In the genomic region with DNA sequence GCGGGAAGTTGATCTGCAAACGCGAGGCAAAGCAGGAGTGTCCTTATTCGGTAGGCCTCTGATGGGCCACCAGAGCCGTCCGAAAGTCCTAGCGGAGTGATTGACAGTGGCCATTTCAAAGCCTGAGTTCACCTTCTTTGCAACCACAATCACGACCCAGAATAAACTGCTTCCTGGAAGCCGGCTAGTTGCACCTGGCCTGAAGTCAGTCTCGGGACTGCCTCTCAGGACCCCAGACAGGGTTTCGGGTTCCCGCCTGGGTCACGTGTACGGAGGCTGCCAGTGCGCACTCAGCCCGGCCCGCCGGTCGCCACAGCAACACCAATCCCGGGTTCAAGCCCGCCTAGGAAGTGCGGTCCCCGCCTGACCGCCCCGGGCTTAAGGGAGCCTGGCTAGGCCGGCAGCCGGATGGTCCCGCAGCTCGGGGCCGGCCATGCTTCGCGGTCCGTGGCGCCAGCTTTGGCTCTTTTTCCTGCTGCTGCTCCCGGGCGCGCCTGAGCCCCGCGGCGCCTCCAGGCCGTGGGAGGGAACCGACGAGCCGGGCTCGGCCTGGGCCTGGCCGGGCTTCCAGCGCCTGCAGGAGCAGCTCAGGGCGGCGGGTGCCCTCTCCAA, we compare ENCODE assay signal across 1 cellular context.
TF ChIP-seq lines count a peak whose summit lies in the region.

A gene with protein sequence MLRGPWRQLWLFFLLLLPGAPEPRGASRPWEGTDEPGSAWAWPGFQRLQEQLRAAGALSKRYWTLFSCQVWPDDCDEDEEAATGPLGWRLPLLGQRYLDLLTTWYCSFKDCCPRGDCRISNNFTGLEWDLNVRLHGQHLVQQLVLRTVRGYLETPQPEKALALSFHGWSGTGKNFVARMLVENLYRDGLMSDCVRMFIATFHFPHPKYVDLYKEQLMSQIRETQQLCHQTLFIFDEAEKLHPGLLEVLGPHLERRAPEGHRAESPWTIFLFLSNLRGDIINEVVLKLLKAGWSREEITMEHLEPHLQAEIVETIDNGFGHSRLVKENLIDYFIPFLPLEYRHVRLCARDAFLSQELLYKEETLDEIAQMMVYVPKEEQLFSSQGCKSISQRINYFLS (plus strand): TSS at position 375 of the 612 bp plus-strand sequence. CDS start 59 bp downstream, at position 434.

TF ChIP-seq in K562, 482 proteins besides CTCF, POLR2A, EP300 and RAD21 (continued from another document and continues in another):
- TF ChIP-seq, protein P1, sequence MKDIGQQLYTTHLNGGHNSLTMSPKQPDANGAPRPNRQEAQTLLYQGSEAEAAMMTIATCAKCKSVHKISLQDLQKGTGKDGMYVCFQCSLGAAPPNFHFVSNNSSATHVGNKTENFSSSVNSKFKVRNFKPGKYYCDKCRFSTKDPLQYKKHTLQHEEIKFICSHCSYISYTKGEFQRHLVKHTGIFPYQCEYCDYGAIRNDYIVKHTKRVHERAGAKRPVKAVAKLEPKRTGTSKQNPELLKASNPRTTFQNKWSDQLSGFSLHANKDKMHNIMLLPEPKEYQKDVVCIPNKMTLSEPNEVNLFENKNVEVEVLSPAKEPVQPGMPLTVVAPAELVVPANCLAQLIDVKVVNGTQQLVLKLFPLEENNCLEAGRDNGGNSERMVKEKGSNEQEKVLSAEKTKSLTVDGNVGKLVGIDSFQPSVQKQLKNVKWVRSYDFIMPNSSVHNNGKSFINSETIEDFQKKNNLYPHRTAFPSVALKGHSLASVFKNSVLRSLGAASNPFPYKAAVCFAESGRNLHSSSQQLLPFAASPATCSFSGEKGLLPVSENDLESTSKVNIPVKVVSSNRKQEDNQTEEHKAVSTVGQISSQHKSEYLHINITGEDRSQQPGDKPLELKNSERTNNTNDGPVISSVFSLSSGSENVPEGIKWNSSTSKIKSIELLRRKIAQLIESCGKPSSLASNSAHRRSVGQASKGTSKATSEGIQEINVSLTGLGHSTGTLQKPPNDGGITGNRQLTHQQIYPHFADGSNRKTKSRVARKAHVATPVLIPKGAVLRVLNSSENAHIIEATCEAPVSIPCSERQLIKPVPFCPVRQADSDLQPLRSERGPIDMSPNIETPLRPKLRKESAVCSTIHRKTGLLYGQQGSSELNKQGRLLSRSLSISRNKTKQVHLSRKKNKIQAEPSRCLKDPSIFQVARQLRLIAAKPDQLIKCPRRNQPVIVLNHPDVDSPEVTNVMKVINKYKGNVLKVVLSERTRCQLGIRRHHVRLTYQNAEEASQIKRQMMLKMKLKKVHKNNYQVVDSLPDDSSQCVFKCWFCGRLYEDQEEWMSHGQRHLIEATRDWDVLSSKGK (CRISPR knock-in tag; IDR thresholded peaks at IDR 0.05): no peak
- no peak for TF ChIP-seq KLF10 (CRISPR knock-in tag; IDR thresholded peaks at IDR 0.05)
- TF ChIP-seq ZNF232 (CRISPR knock-in tag; IDR thresholded peaks at IDR 0.05): 0 out of 2 replicates have a peak, but pooled peaks have one; percentile 89
- TF ChIP-seq CEBPB (tag; IDR thresholded peaks at IDR 0.05): no peak
- TF ChIP-seq TSC22D4 (tag; IDR thresholded peaks at IDR 0.05): no peak
- no peak for TF ChIP-seq HNRNPUL1 (IDR thresholded peaks at IDR 0.05; ENCODE audit: low read length)
- TF ChIP-seq BACH1 (tag; IDR thresholded peaks at IDR 0.05): no peak
- TF ChIP-seq, protein P2, sequence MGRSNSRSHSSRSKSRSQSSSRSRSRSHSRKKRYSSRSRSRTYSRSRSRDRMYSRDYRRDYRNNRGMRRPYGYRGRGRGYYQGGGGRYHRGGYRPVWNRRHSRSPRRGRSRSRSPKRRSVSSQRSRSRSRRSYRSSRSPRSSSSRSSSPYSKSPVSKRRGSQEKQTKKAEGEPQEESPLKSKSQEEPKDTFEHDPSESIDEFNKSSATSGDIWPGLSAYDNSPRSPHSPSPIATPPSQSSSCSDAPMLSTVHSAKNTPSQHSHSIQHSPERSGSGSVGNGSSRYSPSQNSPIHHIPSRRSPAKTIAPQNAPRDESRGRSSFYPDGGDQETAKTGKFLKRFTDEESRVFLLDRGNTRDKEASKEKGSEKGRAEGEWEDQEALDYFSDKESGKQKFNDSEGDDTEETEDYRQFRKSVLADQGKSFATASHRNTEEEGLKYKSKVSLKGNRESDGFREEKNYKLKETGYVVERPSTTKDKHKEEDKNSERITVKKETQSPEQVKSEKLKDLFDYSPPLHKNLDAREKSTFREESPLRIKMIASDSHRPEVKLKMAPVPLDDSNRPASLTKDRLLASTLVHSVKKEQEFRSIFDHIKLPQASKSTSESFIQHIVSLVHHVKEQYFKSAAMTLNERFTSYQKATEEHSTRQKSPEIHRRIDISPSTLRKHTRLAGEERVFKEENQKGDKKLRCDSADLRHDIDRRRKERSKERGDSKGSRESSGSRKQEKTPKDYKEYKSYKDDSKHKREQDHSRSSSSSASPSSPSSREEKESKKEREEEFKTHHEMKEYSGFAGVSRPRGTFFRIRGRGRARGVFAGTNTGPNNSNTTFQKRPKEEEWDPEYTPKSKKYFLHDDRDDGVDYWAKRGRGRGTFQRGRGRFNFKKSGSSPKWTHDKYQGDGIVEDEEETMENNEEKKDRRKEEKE (IDR thresholded peaks at IDR 0.05; ENCODE audit: borderline replicate concordance in 1 of 2, control insufficient read depth in 1 of 2, low read depth in 2 of 2, low read length in 1 of 2): no peak
- TF ChIP-seq ZNF253 (CRISPR knock-in tag; conservative IDR thresholded peaks at IDR 0.05): no peak
- TF ChIP-seq, protein P3, sequence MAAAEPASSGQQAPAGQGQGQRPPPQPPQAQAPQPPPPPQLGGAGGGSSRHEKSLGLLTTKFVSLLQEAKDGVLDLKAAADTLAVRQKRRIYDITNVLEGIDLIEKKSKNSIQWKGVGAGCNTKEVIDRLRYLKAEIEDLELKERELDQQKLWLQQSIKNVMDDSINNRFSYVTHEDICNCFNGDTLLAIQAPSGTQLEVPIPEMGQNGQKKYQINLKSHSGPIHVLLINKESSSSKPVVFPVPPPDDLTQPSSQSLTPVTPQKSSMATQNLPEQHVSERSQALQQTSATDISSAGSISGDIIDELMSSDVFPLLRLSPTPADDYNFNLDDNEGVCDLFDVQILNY (CRISPR knock-in tag; IDR thresholded peaks at IDR 0.05): peak; percentile 97
- TF ChIP-seq ZNF165 (CRISPR knock-in tag; IDR thresholded peaks at IDR 0.05; ENCODE audit: borderline replicate concordance): no peak
- TF ChIP-seq PRPF4 (IDR thresholded peaks at IDR 0.05; ENCODE audit: insufficient read depth, low read depth, low read length, poor library complexity, severe bottlenecking): no peak
- TF ChIP-seq, protein P4, sequence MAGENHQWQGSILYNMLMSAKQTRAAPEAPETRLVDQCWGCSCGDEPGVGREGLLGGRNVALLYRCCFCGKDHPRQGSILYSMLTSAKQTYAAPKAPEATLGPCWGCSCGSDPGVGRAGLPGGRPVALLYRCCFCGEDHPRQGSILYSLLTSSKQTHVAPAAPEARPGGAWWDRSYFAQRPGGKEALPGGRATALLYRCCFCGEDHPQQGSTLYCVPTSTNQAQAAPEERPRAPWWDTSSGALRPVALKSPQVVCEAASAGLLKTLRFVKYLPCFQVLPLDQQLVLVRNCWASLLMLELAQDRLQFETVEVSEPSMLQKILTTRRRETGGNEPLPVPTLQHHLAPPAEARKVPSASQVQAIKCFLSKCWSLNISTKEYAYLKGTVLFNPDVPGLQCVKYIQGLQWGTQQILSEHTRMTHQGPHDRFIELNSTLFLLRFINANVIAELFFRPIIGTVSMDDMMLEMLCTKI (IDR thresholded peaks at IDR 0.05; ENCODE audit: partially characterized antibody): no peak
- TF ChIP-seq, protein P5, sequence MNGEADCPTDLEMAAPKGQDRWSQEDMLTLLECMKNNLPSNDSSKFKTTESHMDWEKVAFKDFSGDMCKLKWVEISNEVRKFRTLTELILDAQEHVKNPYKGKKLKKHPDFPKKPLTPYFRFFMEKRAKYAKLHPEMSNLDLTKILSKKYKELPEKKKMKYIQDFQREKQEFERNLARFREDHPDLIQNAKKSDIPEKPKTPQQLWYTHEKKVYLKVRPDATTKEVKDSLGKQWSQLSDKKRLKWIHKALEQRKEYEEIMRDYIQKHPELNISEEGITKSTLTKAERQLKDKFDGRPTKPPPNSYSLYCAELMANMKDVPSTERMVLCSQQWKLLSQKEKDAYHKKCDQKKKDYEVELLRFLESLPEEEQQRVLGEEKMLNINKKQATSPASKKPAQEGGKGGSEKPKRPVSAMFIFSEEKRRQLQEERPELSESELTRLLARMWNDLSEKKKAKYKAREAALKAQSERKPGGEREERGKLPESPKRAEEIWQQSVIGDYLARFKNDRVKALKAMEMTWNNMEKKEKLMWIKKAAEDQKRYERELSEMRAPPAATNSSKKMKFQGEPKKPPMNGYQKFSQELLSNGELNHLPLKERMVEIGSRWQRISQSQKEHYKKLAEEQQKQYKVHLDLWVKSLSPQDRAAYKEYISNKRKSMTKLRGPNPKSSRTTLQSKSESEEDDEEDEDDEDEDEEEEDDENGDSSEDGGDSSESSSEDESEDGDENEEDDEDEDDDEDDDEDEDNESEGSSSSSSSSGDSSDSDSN (IDR thresholded peaks at IDR 0.05; ENCODE audit: borderline replicate concordance in 1 of 2, low read depth in 2 of 2, low read length in 2 of 2): peak; percentile 77 to 90; a peak in 3 of 4 replicates
- TF ChIP-seq RBM17 (IDR thresholded peaks at IDR 0.05; ENCODE audit: borderline replicate concordance, low read depth, low read length): no peak
- TF ChIP-seq HLTF (IDR thresholded peaks at IDR 0.05): no peak
- TF ChIP-seq, protein P6, sequence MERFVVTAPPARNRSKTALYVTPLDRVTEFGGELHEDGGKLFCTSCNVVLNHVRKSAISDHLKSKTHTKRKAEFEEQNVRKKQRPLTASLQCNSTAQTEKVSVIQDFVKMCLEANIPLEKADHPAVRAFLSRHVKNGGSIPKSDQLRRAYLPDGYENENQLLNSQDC (CRISPR knock-in tag; IDR thresholded peaks at IDR 0.05): no peak
- TF ChIP-seq, protein P7, sequence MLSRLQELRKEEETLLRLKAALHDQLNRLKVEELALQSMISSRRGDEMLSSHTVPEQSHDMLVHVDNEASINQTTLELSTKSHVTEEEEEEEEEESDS (CRISPR knock-in tag; IDR thresholded peaks at IDR 0.05): no peak
- TF ChIP-seq EWSR1 (IDR thresholded peaks at IDR 0.05; ENCODE audit: borderline replicate concordance, low read depth, partially characterized antibody): no peak
- no peak for TF ChIP-seq MCM3 (IDR thresholded peaks at IDR 0.05)
- TF ChIP-seq MAZ (CRISPR knock-in tag; conservative IDR thresholded peaks at IDR 0.05 in 1 of 2, IDR thresholded peaks at IDR 0.05 in 1 of 2): peak in 1 of 2 experiments; percentile 56; a peak in 2 of 4 replicates
- TF ChIP-seq RBM39 (optimal IDR thresholded peaks at IDR 0.05; ENCODE audit: low read depth, low read length): no peak
- TF ChIP-seq CXXC5 (CRISPR knock-in tag; IDR thresholded peaks at IDR 0.05): peak; percentile 87
- TF ChIP-seq NR2C1 (IDR thresholded peaks at IDR 0.05): no peak
- TF ChIP-seq NR2C1 (tag; IDR thresholded peaks at IDR 0.05): peak; percentile 45; the same call in 1 of the 2 replicates
- no peak for TF ChIP-seq KLF13 (tag; IDR thresholded peaks at IDR 0.05; ENCODE audit: borderline replicate concordance, low read depth)
- no peak for TF ChIP-seq BRD9 (IDR thresholded peaks at IDR 0.05; ENCODE audit: low read depth, partially characterized antibody)
- TF ChIP-seq KLF6 (CRISPR knock-in tag; IDR thresholded peaks at IDR 0.05; ENCODE audit: borderline replicate concordance): no peak
- TF ChIP-seq NELFE (IDR thresholded peaks at IDR 0.05; ENCODE audit: insufficient read depth, insufficient read length): no peak
- no peak for TF ChIP-seq BRD4 (IDR thresholded peaks at IDR 0.05)
- TF ChIP-seq HMGN3 (IDR thresholded peaks at IDR 0.05; ENCODE audit: borderline replicate concordance, extremely low read depth, insufficient read length, low read depth, low read length): peak; percentile 46
- no peak for TF ChIP-seq HDAC3 (IDR thresholded peaks at IDR 0.05; ENCODE audit: borderline replicate concordance, partially characterized antibody)
- TF ChIP-seq, protein P8, sequence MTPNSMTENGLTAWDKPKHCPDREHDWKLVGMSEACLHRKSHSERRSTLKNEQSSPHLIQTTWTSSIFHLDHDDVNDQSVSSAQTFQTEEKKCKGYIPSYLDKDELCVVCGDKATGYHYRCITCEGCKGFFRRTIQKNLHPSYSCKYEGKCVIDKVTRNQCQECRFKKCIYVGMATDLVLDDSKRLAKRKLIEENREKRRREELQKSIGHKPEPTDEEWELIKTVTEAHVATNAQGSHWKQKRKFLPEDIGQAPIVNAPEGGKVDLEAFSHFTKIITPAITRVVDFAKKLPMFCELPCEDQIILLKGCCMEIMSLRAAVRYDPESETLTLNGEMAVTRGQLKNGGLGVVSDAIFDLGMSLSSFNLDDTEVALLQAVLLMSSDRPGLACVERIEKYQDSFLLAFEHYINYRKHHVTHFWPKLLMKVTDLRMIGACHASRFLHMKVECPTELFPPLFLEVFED (CRISPR knock-in tag; conservative IDR thresholded peaks at IDR 0.05): no peak
- TF ChIP-seq, protein P9, sequence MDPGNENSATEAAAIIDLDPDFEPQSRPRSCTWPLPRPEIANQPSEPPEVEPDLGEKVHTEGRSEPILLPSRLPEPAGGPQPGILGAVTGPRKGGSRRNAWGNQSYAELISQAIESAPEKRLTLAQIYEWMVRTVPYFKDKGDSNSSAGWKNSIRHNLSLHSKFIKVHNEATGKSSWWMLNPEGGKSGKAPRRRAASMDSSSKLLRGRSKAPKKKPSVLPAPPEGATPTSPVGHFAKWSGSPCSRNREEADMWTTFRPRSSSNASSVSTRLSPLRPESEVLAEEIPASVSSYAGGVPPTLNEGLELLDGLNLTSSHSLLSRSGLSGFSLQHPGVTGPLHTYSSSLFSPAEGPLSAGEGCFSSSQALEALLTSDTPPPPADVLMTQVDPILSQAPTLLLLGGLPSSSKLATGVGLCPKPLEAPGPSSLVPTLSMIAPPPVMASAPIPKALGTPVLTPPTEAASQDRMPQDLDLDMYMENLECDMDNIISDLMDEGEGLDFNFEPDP (CRISPR knock-in tag; IDR thresholded peaks at IDR 0.05): no peak
- no peak for TF ChIP-seq ZNF785 (CRISPR knock-in tag; IDR thresholded peaks at IDR 0.05)
- TF ChIP-seq MYBL2 (IDR thresholded peaks at IDR 0.05; ENCODE audit: low read depth): no peak
- TF ChIP-seq MYBL2 (CRISPR knock-in tag; IDR thresholded peaks at IDR 0.05; ENCODE audit: borderline replicate concordance): no peak
- TF ChIP-seq, protein P10, sequence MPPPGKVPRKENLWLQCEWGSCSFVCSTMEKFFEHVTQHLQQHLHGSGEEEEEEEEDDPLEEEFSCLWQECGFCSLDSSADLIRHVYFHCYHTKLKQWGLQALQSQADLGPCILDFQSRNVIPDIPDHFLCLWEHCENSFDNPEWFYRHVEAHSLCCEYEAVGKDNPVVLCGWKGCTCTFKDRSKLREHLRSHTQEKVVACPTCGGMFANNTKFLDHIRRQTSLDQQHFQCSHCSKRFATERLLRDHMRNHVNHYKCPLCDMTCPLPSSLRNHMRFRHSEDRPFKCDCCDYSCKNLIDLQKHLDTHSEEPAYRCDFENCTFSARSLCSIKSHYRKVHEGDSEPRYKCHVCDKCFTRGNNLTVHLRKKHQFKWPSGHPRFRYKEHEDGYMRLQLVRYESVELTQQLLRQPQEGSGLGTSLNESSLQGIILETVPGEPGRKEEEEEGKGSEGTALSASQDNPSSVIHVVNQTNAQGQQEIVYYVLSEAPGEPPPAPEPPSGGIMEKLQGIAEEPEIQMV (tag; conservative IDR thresholded peaks at IDR 0.05; ENCODE audit: low read depth): no peak
- TF ChIP-seq SLC30A9 (CRISPR knock-in tag; IDR thresholded peaks at IDR 0.05): no peak
- TF ChIP-seq ZNF274 (IDR thresholded peaks at IDR 0.05; ENCODE audit: borderline replicate concordance, low read depth, low read length): no peak
- no peak for TF ChIP-seq ZNF644 (tag; IDR thresholded peaks at IDR 0.05; ENCODE audit: low read depth)
- TF ChIP-seq TCF7L2 (IDR thresholded peaks at IDR 0.05; ENCODE audit: low read depth, low read length): no peak
